In the genomic region with DNA sequence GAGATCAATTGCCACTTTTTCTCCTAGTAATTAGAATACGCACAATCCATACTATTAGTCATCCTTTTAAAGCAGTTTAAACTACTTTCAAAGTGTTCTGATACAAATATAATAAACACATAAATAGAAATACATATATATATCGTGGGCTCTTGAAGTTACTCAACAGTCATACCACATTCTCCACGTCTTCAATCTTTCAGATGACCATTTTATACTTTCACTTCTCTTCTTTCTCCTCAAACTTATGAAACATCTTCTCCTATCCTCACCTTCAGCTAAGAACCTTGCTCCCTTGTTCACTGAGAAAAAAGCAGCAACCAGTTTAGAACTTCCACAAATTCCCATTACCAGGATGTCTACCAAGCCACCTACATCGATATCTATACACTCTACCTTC, we compare ENCODE assay signal across 19 cellular contexts.
"Had no signal": no experiment of that assay in that cellular context is flagged by ENCODE, and none has a peak within 500 bp of the region (broad histone marks: within the 10 kb centered on the region; RNA-seq: fewer than 3 reads in every experiment).

No MANE protein-coding gene starts in this region.

- H3K9me3 Mint-ChIP-seq: activated CD8-positive, alpha-beta T cell treated with anti-CD3 and anti-CD28 coated beads for 36 hours; activated naive CD4-positive, alpha-beta T cell treated with anti-CD3 and anti-CD28 coated beads for 36 hours; activated T-cell treated with anti-CD3 and anti-CD28 coated beads, Interleukin-2, amount 50 U/mL, for 4 hours; brain; immature natural killer cell; memory B cell; naive B cell; neural crest cell had no signal

- H3K4me1 Mint-ChIP-seq: brain, immature natural killer cell, memory B cell, naive B cell, neural crest cell had no signal

- H3K4me3 Mint-ChIP-seq: activated CD8-positive, alpha-beta T cell treated with anti-CD3 and anti-CD28 coated beads for 36 hours; activated naive CD4-positive, alpha-beta T cell treated with anti-CD3 and anti-CD28 coated beads for 36 hours; activated T-cell treated with anti-CD3 and anti-CD28 coated beads, Interleukin-2, amount 50 U/mL, for 4 hours; brain; immature natural killer cell; memory B cell; naive B cell; neural crest cell had no signal

- DNase-seq: activated CD4-positive, alpha-beta T cell treated with anti-CD3 and anti-CD28 coated beads for 48 hours; activated CD4-positive, CD25-positive, alpha-beta regulatory T cell; activated CD8-positive, alpha-beta T cell treated with anti-CD3 and anti-CD28 coated beads for 36 hours; activated naive CD4-positive, alpha-beta T cell treated with anti-CD3 and anti-CD28 coated beads for 36 hours; activated T-cell treated with anti-CD3 and anti-CD28 coated beads, Interleukin-2, amount 50 U/mL, for 4 hours; anterior cingulate cortex; caudate nucleus; dorsolateral prefrontal cortex; immature natural killer cell; kidney glomerular epithelial cell; left ventricle myocardium superior; mucosa of descending colon; naive B cell; retina; stimulated activated naive CD4-positive, alpha-beta T cell treated with Interleukin-2 at 50 U/mL for 16 hours; thyroid gland had no signal

- H3K27me3 Mint-ChIP-seq: activated CD8-positive, alpha-beta T cell treated with anti-CD3 and anti-CD28 coated beads for 36 hours; memory B cell; naive B cell had no signal

- ATAC-seq: activated CD8-positive, alpha-beta T cell treated with anti-CD3 and anti-CD28 coated beads for 36 hours; activated T-cell treated with anti-CD3 and anti-CD28 coated beads, Interleukin-2, amount 50 U/mL, for 4 hours; left ventricle myocardium superior; mucosa of descending colon had no signal

- H3K27ac Mint-ChIP-seq: activated CD8-positive, alpha-beta T cell treated with anti-CD3 and anti-CD28 coated beads for 36 hours; activated naive CD4-positive, alpha-beta T cell treated with anti-CD3 and anti-CD28 coated beads for 36 hours; brain; immature natural killer cell; memory B cell; naive B cell had no signal
